Comparison of ENCODE assay signal across 8 cellular contexts in the genomic region with DNA sequence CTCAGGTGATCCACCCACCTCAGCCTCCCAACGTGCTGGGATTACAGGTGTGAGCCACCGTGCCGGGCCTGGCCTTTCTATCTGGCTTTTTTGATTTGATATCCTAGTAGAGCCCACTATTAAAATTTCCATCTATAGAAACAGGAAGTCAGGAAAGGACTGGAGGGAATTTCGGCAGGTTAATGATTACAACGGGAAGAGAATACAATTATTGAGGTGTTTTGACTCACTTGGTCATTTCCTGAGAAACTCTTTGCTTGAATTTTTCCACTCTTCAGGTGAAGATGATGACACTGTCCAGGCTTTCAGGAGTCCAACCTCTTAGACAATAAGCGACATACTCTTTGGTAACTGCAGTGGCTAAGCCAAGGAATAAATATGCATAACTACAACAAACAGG. TPM values are rescaled to one million over a fixed set of nuclear protein-coding genes. Genes with fewer than 3 reads are reported as not detected.
DNase-seq lines count a peak whose midpoint lies in the region; ATAC-seq and TF ChIP-seq lines count a peak whose summit lies in the region.

No MANE protein-coding gene starts in this region.

- H3K36me3 ChIP-seq in DOHH2 (ENCODE audit: control insufficient read depth, low read length) (peaks cover 22% of the 10 kb centered on the region), SU-DHL-6 (ENCODE audit: low read length) (no peaks in the 10 kb centered on the region), esophagus squamous epithelium (no peaks in the 10 kb centered on the region), psoas muscle (ENCODE audit: insufficient read depth in 1 of 2, low read depth in 1 of 2) (peaks cover 0 to 11% of the 10 kb centered on the region in 2 donors)

- 70 to 80% methylated on average over 6 of the region's 6 CpGs for WGBS in esophagus squamous epithelium, 2 donors
- 75 to 84% (median 78%) methylated on average over 6 of the region's 6 CpGs for WGBS in psoas muscle, 3 donors

- peaks cover 9% of the 10 kb centered on the region for H3F3A ChIP-seq in DOHH2 (ENCODE audit: control insufficient read depth, insufficient read depth)
- H3F3A ChIP-seq in SU-DHL-6 (ENCODE audit: insufficient read depth): peaks cover 6% of the 10 kb centered on the region; the same call in 1 of the 2 replicates

- intact Hi-C loops in esophagus squamous epithelium (cut with DNase I) (no loop called here), psoas muscle (cut with DNase I) (loop anchor here in 1 of 2 donors (5.0 kb wide), 2 partner anchors 96 to 249 kb away; no protein-coding TSS in a partner anchor)

- H3K79me2 ChIP-seq in DOHH2 (ENCODE audit: control insufficient read depth, low read length): peaks cover 50% of the 10 kb centered on the region
- peaks cover 37% of the 10 kb centered on the region for H3K79me2 ChIP-seq in SU-DHL-6 (ENCODE audit: insufficient read depth, low read length)

- H3K4me1 ChIP-seq in DOHH2 (ENCODE audit: control insufficient read depth, low read length) (peaks cover 60% of the 10 kb centered on the region), esophagus squamous epithelium (peaks cover 7 to 40% (median 17%) of the 10 kb centered on the region in 3 donors), psoas muscle (peaks cover 25% of the 10 kb centered on the region)

- TF ChIP-seq CTCF in DOHH2 (IDR thresholded peaks at IDR 0.05; ENCODE audit: low read depth, low read length, poor library complexity, severe bottlenecking) (no peak), SU-DHL-6 (IDR thresholded peaks at IDR 0.05; ENCODE audit: insufficient read depth, low read length, poor library complexity, severe bottlenecking) (no peak), esophagus squamous epithelium (IDR thresholded peaks at IDR 0.05) (no peak), psoas muscle (IDR thresholded peaks at IDR 0.05) (no peak)

- H3K4me2 ChIP-seq in DOHH2 (ENCODE audit: low read length) (peak overlapping the region; percentile 92), SU-DHL-6 (ENCODE audit: low read depth, low read length, poor library complexity, severe bottlenecking) (peak overlapping the region; percentile 92)

- TF ChIP-seq POLR2A in esophagus squamous epithelium (IDR thresholded peaks at IDR 0.05): no peak

- H2AFZ ChIP-seq in SU-DHL-6 (ENCODE audit: low read depth, low read length, severe bottlenecking): peak overlapping the region; percentile 99

- DNase-seq in esophagus squamous epithelium (lab: John Stamatoyannopoulos, UW): no peak
- DNase-seq in psoas muscle: no peak
- DNase-seq in Ammon's horn (ENCODE audit: low spot score): no peak
- no peak for DNase-seq in left lobe of liver (ENCODE audit: low spot score)
- DNase-seq in cortex of kidney (lab: John Stamatoyannopoulos, UW): no peak

- H3K9me3 ChIP-seq in DOHH2 (ENCODE audit: control insufficient read depth, insufficient read depth, low read length) (no peaks in the 10 kb centered on the region), SU-DHL-6 (ENCODE audit: insufficient read depth, low read length) (no peaks in the 10 kb centered on the region), esophagus squamous epithelium (no peaks in the 10 kb centered on the region), psoas muscle (no peaks in the 10 kb centered on the region)

- H3K27me3 ChIP-seq in DOHH2 (ENCODE audit: control insufficient read depth, low read length) (no peaks in the 10 kb centered on the region), SU-DHL-6 (ENCODE audit: low read length) (no peaks in the 10 kb centered on the region), esophagus squamous epithelium (no peaks in the 10 kb centered on the region), psoas muscle (ENCODE audit: insufficient read depth in 3 of 3, low read length in 2 of 3) (no peaks in the 10 kb centered on the region)

- ATAC-seq in psoas muscle: no peak
- no peak for ATAC-seq in HG03439 (IDR thresholded peaks at IDR 0.05; ENCODE audit: unreplicated experiment)
- no peak for ATAC-seq in left lobe of liver

- H4K20me1 ChIP-seq in DOHH2 (ENCODE audit: control insufficient read depth, insufficient read depth, low read depth, low read length) (peaks cover 10% of the 10 kb centered on the region; the same call in 1 of the 2 replicates), SU-DHL-6 (ENCODE audit: low read depth, low read length) (0 out of 2 replicates have a peak, but pooled peaks cover 7% of the 10 kb centered on the region)

- H3K9me2 ChIP-seq in DOHH2 (replicated peaks; ENCODE audit: control insufficient read depth, low read length): no peaks in the 10 kb centered on the region
- no peaks in the 10 kb centered on the region for H3K9me2 ChIP-seq in SU-DHL-6 (replicated peaks; ENCODE audit: insufficient read depth, low read length)

- H3K27ac ChIP-seq in DOHH2 (ENCODE audit: low read depth, low read length) (no peak overlapping the region), SU-DHL-6 (ENCODE audit: low read depth, low read length) (no peak overlapping the region), esophagus squamous epithelium (peak overlapping the region in 3 of 4 donors; percentile 94 to 100 (median 97)), psoas muscle (peak overlapping the region; percentile 99)

- H3K9ac ChIP-seq in SU-DHL-6 (ENCODE audit: low read length): no peak overlapping the region

- H3K4me3 ChIP-seq in DOHH2 (ENCODE audit: low read length) (peak overlapping the region; percentile 97), SU-DHL-6 (ENCODE audit: insufficient read depth, low read length, poor library complexity, severe bottlenecking) (no peak overlapping the region), esophagus squamous epithelium (peak overlapping the region in 3 of 4 donors; percentile 75 to 100 (median 91)), psoas muscle (peak overlapping the region; percentile 99)

RNA-seq across cellular contexts. Expression of a gene that starts 1.1 kb away (rescaled TPM):
- 10 to 100 TPM; 15.2 to 42.3 (median 24.0) TPM for total RNA-seq in esophagus squamous epithelium
- 10 to 100 TPM; 34.9 to 49.3 (median 45.3) TPM for total RNA-seq in psoas muscle
- polyA plus RNA-seq in psoas muscle: 10 to 100 TPM; 14.7 to 70.8 (median 18.4) TPM
- 27.9 TPM for total RNA-seq in left lobe of liver

Comparison
In these comparisons a context has a peak if more than half of its experiments do, and no peak if none do; other contexts are left out.
1. H3K27ac ChIP-seq: peak in esophagus squamous epithelium (3 of 4) and psoas muscle (single experiment); none in DOHH2 (single experiment) and SU-DHL-6 (single experiment).